Comparison of ENCODE assay signal across 10 cellular contexts in genomic region chr6:118187568-118188164, GRCh38.
A peak's percentile ranks its signal among the peaks of the same experiment; 100 is the strongest.
DNase-seq lines count a peak whose midpoint lies in the region; ATAC-seq, FAIRE-seq and TF ChIP-seq lines count a peak whose summit lies in the region.
"Had no signal": no experiment of that assay in that cellular context is flagged by ENCODE, and none has a peak within 500 bp of the region (broad histone marks: within the 10 kb centered on the region; RNA-seq: fewer than 3 reads in every experiment).

No MANE protein-coding gene starts in this region.

- no peak for FAIRE-seq in small intestine (lab: Jason Lieb, UNC)

- H3K9me3 ChIP-seq in small intestine (ENCODE audit: control insufficient read depth, low read depth) (no peaks in the 10 kb centered on the region), prostate gland (no peaks in the 10 kb centered on the region)
- H3K9me3 ChIP-seq: neutrophil had no signal

- H3K4me1 Mint-ChIP-seq in activated naive CD4-positive, alpha-beta T cell treated with anti-CD3 and anti-CD28 coated beads for 36 hours (ENCODE audit: low read depth), result peaks cover 32% of the 10 kb centered on the region
- peaks cover 12% of the 10 kb centered on the region for H3K4me1 Mint-ChIP-seq in WTC11

- H3K4me1 ChIP-seq in small intestine (ENCODE audit: control insufficient read depth in 2 of 2, insufficient read depth in 1 of 2, low read depth in 1 of 2, low read length in 1 of 2) (no peaks in the 10 kb centered on the region), prostate gland (replicated peaks) (no peaks in the 10 kb centered on the region)

- no peak overlapping the region for H3K27ac ChIP-seq in small intestine (ENCODE audit: low read depth in 1 of 2, low read length in 1 of 2)
- H3K27ac ChIP-seq in prostate gland, result no peak overlapping the region
- H3K27ac ChIP-seq: neutrophil had no signal

- peak overlapping the region; percentile 5 for H3K4me3 Mint-ChIP-seq in activated naive CD4-positive, alpha-beta T cell treated with anti-CD3 and anti-CD28 coated beads for 36 hours
- no peak overlapping the region for H3K4me3 Mint-ChIP-seq in WTC11

- no peaks in the 10 kb centered on the region for H3K9me3 Mint-ChIP-seq in activated naive CD4-positive, alpha-beta T cell treated with anti-CD3 and anti-CD28 coated beads for 36 hours
- no peaks in the 10 kb centered on the region for H3K9me3 Mint-ChIP-seq in activated naive CD4-positive, alpha-beta T cell treated with anti-CD3 and anti-CD28 coated beads, Interleukin-2, amount 50 U/mL, for 72 hours
- H3K9me3 Mint-ChIP-seq in WTC11, result peaks cover 13% of the 10 kb centered on the region; the same call in 1 of the 2 replicates

- POLR2A ChIA-PET in WTC11 (lab: Charles Lee), result no interaction called here

- TF ChIP-seq POLR2A in prostate gland (IDR thresholded peaks at IDR 0.05), result no peak

- no peak overlapping the region for H3K4me3 ChIP-seq in small intestine (ENCODE audit: low read depth in 1 of 2, low read length in 2 of 2)
- no peak overlapping the region for H3K4me3 ChIP-seq in prostate gland

- intact Hi-C loops in activated naive CD4-positive, alpha-beta T cell treated with anti-CD3 and anti-CD28 coated beads for 36 hours (cut with micrococcal nuclease), result loop anchor here (1.0 to 5.0 kb wide), 7 partner anchors 64 to 1345 kb away; partner anchors contain the start of gene ASF1A
- intact Hi-C loops in prostate gland (cut with DNase I), result no loop called here

- peak overlapping the region; percentile 82 for H3K27ac Mint-ChIP-seq in activated naive CD4-positive, alpha-beta T cell treated with anti-CD3 and anti-CD28 coated beads for 36 hours
- H3K27ac Mint-ChIP-seq in activated naive CD4-positive, alpha-beta T cell treated with anti-CD3 and anti-CD28 coated beads, Interleukin-2, amount 50 U/mL, for 72 hours, result peak overlapping the region; percentile 74 to 92
- no peak overlapping the region for H3K27ac Mint-ChIP-seq in WTC11

- peak; percentile 32 for ATAC-seq in HG03064 (IDR thresholded peaks at IDR 0.05; ENCODE audit: low read depth, unreplicated experiment)
- peak; percentile 70 to 72 for ATAC-seq in activated naive CD4-positive, alpha-beta T cell treated with anti-CD3 and anti-CD28 coated beads, Interleukin-2, amount 50 U/mL, for 72 hours
- ATAC-seq in omental fat pad (ENCODE audit: low FRiP score), result peak; percentile 93
- ATAC-seq in WTC11, result no peak

- H3K27me3 ChIP-seq in small intestine (ENCODE audit: control insufficient read depth in 2 of 2, insufficient read depth in 2 of 2, low read length in 2 of 2) (no peaks in the 10 kb centered on the region), prostate gland (replicated peaks; ENCODE audit: insufficient read depth) (no peaks in the 10 kb centered on the region)
- H3K27me3 ChIP-seq: neutrophil had no signal

- H3K27me3 Mint-ChIP-seq in activated naive CD4-positive, alpha-beta T cell treated with anti-CD3 and anti-CD28 coated beads for 36 hours (ENCODE audit: low read depth), result no peaks in the 10 kb centered on the region
- no peaks in the 10 kb centered on the region for H3K27me3 Mint-ChIP-seq in WTC11 (ENCODE audit: low read depth)

- no peaks in the 10 kb centered on the region for H3K36me3 Mint-ChIP-seq in activated naive CD4-positive, alpha-beta T cell treated with anti-CD3 and anti-CD28 coated beads for 36 hours (ENCODE audit: low read depth)
- no peaks in the 10 kb centered on the region for H3K36me3 Mint-ChIP-seq in activated naive CD4-positive, alpha-beta T cell treated with anti-CD3 and anti-CD28 coated beads, Interleukin-2, amount 50 U/mL, for 72 hours
- no peaks in the 10 kb centered on the region for H3K36me3 Mint-ChIP-seq in WTC11

- 31 to 41% (median 33%) methylated on average over 3 of the region's 3 CpGs for whole genome bisulfite sequencing in small intestine, 3 donors
- 52% methylated on average over 3 of the region's 3 CpGs for WGBS in prostate gland

- CTCF ChIA-PET in activated naive CD4-positive, alpha-beta T cell treated with anti-CD3 and anti-CD28 coated beads for 36 hours (lab: Charles Lee), result no interaction called here
- CTCF ChIA-PET in WTC11 (lab: Charles Lee), result no interaction called here

- H3K36me3 ChIP-seq in small intestine (ENCODE audit: control insufficient read depth in 2 of 2, insufficient read depth in 2 of 2, low read length in 2 of 2), result no peaks in the 10 kb centered on the region
- H3K36me3 ChIP-seq in prostate gland, result no peaks in the 10 kb centered on the region
- H3K36me3 ChIP-seq: neutrophil had no signal

- TF ChIP-seq CTCF in omental fat pad (IDR thresholded peaks at IDR 0.05) (no peak), WTC11 (IDR thresholded peaks at IDR 0.05) (no peak), prostate gland (IDR thresholded peaks at IDR 0.05) (no peak)

- peak; percentile 53 for DNase-seq in activated naive CD4-positive, alpha-beta T cell treated with anti-CD3 and anti-CD28 coated beads for 36 hours
- DNase-seq in activated naive CD4-positive, alpha-beta T cell treated with Interleukin-2 at 50 U/mL for 16 hours, result no peak
- no peak for DNase-seq in activated naive CD4-positive, alpha-beta T cell treated with anti-CD3 and anti-CD28 coated beads, Interleukin-2, amount 50 U/mL, for 72 hours (ENCODE audit: low spot score in 2 of 2)
- peak; percentile 42 for DNase-seq in omental fat pad (ENCODE audit: low spot score)
- DNase-seq in small intestine, result no peak
- DNase-seq in WTC11 (ENCODE audit: low spot score), result no peak
- no peak for DNase-seq in prostate gland (ENCODE audit: low spot score)
- DNase-seq: DND-41 had no signal

TF ChIP-seq in WTC11, 78 proteins besides CTCF, POLR2A, EP300 and RAD21:
- TF ChIP-seq CDX4 (CRISPR knock-in tag; IDR thresholded peaks at IDR 0.05; ENCODE audit: borderline replicate concordance) (no peak), NR1H2 (CRISPR knock-in tag; IDR thresholded peaks at IDR 0.05) (no peak), IRF2 (CRISPR knock-in tag; IDR thresholded peaks at IDR 0.05; ENCODE audit: borderline replicate concordance, low read depth) (no peak), ZNF219 (CRISPR knock-in tag; IDR thresholded peaks at IDR 0.05; ENCODE audit: borderline replicate concordance) (no peak), NFYB (CRISPR knock-in tag; conservative IDR thresholded peaks at IDR 0.05; ENCODE audit: low read depth) (no peak), ZNF281 (CRISPR knock-in tag; IDR thresholded peaks at IDR 0.05) (no peak), ZNF512 (CRISPR knock-in tag; IDR thresholded peaks at IDR 0.05; ENCODE audit: borderline replicate concordance) (no peak)

Comparison
In these comparisons a context has a peak if more than half of its experiments do, and no peak if none do; other contexts are left out.
1. DNase-seq: peak in activated naive CD4-positive, alpha-beta T cell treated with anti-CD3 and anti-CD28 coated beads for 36 hours (single experiment) and omental fat pad (single experiment); none in activated naive CD4-positive, alpha-beta T cell treated with Interleukin-2 at 50 U/mL for 16 hours (single experiment), activated naive CD4-positive, alpha-beta T cell treated with anti-CD3 and anti-CD28 coated beads, Interleukin-2, amount 50 U/mL, for 72 hours (0 of 2), small intestine (single experiment), WTC11 (single experiment) and prostate gland (single experiment).